9 cellular contexts compared by ENCODE assay signal in genomic region chr12:112018571-112019237, GRCh38. TPM values are rescaled to one million over a fixed set of nuclear protein-coding genes. Genes with fewer than 3 reads are reported as not detected.
DNase-seq lines count a peak whose midpoint lies in the region; ATAC-seq and TF ChIP-seq lines count a peak whose summit lies in the region.
"Had no signal": no experiment of that assay in that cellular context is flagged by ENCODE, and none has a peak within 500 bp of the region (broad histone marks: within the 10 kb centered on the region; RNA-seq: fewer than 3 reads in every experiment).

No MANE protein-coding gene starts in this region.

- peaks cover 38% of the 10 kb centered on the region for H3K4me1 ChIP-seq in CD4-positive, CD25-positive, alpha-beta regulatory T cell (ENCODE audit: control insufficient read depth, insufficient read depth, low read length, poor library complexity, severe bottlenecking)
- H3K4me1 ChIP-seq in ascending aorta: peaks cover 0 to 8% of the 10 kb centered on the region in 2 donors

- no peak for DNase-seq in CD4-positive, CD25-positive, alpha-beta regulatory T cell
- DNase-seq in activated naive CD8-positive, alpha-beta T cell treated with anti-CD3 and anti-CD28 coated beads, Interleukin-2, amount 50 U/mL, for 24 hours: no peak
- DNase-seq in iris pigment epithelial cell (ENCODE audit: low read depth) (peak; percentile 92), NCI-H1105 treated with DMSO at 0.1 percent for 48 hours (lab: John Stamatoyannopoulos, UW) (no peak), ascending aorta (ENCODE audit: low spot score in 2 of 2) (no peak), inferior parietal cortex (ENCODE audit: extremely low spot score) (no peak), ecto neural progenitor cell (ENCODE audit: low spot score) (no peak)
- DNase-seq: posterior cingulate gyrus had no signal

- H3K4me3 Mint-ChIP-seq in CD4-positive, CD25-positive, alpha-beta regulatory T cell: peak overlapping the region in 3 of 4 donors; percentile 50 to 70 (median 54)
- H3K4me3 Mint-ChIP-seq in IgD-negative memory B cell: peak overlapping the region in 1 of 4 donors; percentile 28
- no peak overlapping the region for H3K4me3 Mint-ChIP-seq in activated naive CD8-positive, alpha-beta T cell treated with anti-CD3 and anti-CD28 coated beads, Interleukin-2, amount 50 U/mL, for 24 hours

- peaks cover 0 to 5% (median 4%) of the 10 kb centered on the region in 7 donors for H3K9me3 Mint-ChIP-seq in CD4-positive, CD25-positive, alpha-beta regulatory T cell
- H3K9me3 Mint-ChIP-seq in IgD-negative memory B cell: peaks cover 0 to 5% (median 0%) of the 10 kb centered on the region in 3 donors
- H3K9me3 Mint-ChIP-seq in activated naive CD8-positive, alpha-beta T cell treated with anti-CD3 and anti-CD28 coated beads, Interleukin-2, amount 50 U/mL, for 24 hours: peaks cover 8% of the 10 kb centered on the region

- peaks cover 38% of the 10 kb centered on the region for H3K36me3 Mint-ChIP-seq in CD4-positive, CD25-positive, alpha-beta regulatory T cell
- peaks cover 16% of the 10 kb centered on the region for H3K36me3 Mint-ChIP-seq in IgD-negative memory B cell
- peaks cover 55% of the 10 kb centered on the region for H3K36me3 Mint-ChIP-seq in activated naive CD8-positive, alpha-beta T cell treated with anti-CD3 and anti-CD28 coated beads, Interleukin-2, amount 50 U/mL, for 24 hours (ENCODE audit: low read depth)

- TF ChIP-seq CTCF in ascending aorta (IDR thresholded peaks at IDR 0.05): no peak

- peak overlapping the region; percentile 84 to 87 (median 86) for H3K27ac Mint-ChIP-seq in CD4-positive, CD25-positive, alpha-beta regulatory T cell
- peak overlapping the region; percentile 24 to 84 (median 83) for H3K27ac Mint-ChIP-seq in IgD-negative memory B cell
- peak overlapping the region; percentile 23 for H3K27ac Mint-ChIP-seq in activated naive CD8-positive, alpha-beta T cell treated with anti-CD3 and anti-CD28 coated beads, Interleukin-2, amount 50 U/mL, for 24 hours

- peak overlapping the region; percentile 31 for H3K27ac ChIP-seq in CD4-positive, CD25-positive, alpha-beta regulatory T cell (ENCODE audit: insufficient read depth, low read length, poor library complexity, severe bottlenecking)
- H3K27ac ChIP-seq in ascending aorta: no peak overlapping the region

- H3K9me3 ChIP-seq in CD4-positive, CD25-positive, alpha-beta regulatory T cell (ENCODE audit: control insufficient read depth in 2 of 2, low read length in 2 of 2): no peaks in the 10 kb centered on the region
- no peaks in the 10 kb centered on the region for H3K9me3 ChIP-seq in ascending aorta

- H3K27me3 Mint-ChIP-seq in CD4-positive, CD25-positive, alpha-beta regulatory T cell: no peaks in the 10 kb centered on the region
- no peaks in the 10 kb centered on the region for H3K27me3 Mint-ChIP-seq in IgD-negative memory B cell
- H3K27me3 Mint-ChIP-seq in activated naive CD8-positive, alpha-beta T cell treated with anti-CD3 and anti-CD28 coated beads, Interleukin-2, amount 50 U/mL, for 24 hours: no peaks in the 10 kb centered on the region

- intact Hi-C loops in ascending aorta (cut with DNase I): loop anchor here (10.0 kb wide), 1 partner anchor 366 kb away; the partner anchor contains the start of gene HECTD4

- H3K36me3 ChIP-seq in CD4-positive, CD25-positive, alpha-beta regulatory T cell (ENCODE audit: control insufficient read depth, insufficient read depth, low read length): peaks cover 65% of the 10 kb centered on the region
- peaks cover 20 to 34% of the 10 kb centered on the region in 2 donors for H3K36me3 ChIP-seq in ascending aorta

- no peak overlapping the region for H3K4me3 ChIP-seq in CD4-positive, CD25-positive, alpha-beta regulatory T cell (ENCODE audit: low read depth, low read length)
- no peak overlapping the region for H3K4me3 ChIP-seq in ascending aorta

- no peak for ATAC-seq in CD4-positive, CD25-positive, alpha-beta regulatory T cell (ENCODE audit: low read depth in 2 of 2)
- ATAC-seq in activated naive CD8-positive, alpha-beta T cell treated with anti-CD3 and anti-CD28 coated beads, Interleukin-2, amount 50 U/mL, for 24 hours: no peak

- H3K4me1 Mint-ChIP-seq in CD4-positive, CD25-positive, alpha-beta regulatory T cell: peaks cover 14 to 70% (median 54%) of the 10 kb centered on the region in 4 donors
- H3K4me1 Mint-ChIP-seq in IgD-negative memory B cell: peaks cover 27 to 45% (median 31%) of the 10 kb centered on the region in 3 donors
- peaks cover 57% of the 10 kb centered on the region for H3K4me1 Mint-ChIP-seq in activated naive CD8-positive, alpha-beta T cell treated with anti-CD3 and anti-CD28 coated beads, Interleukin-2, amount 50 U/mL, for 24 hours

- no peaks in the 10 kb centered on the region for H3K27me3 ChIP-seq in CD4-positive, CD25-positive, alpha-beta regulatory T cell (ENCODE audit: control insufficient read depth, insufficient read depth, low read length)
- no peaks in the 10 kb centered on the region for H3K27me3 ChIP-seq in ascending aorta

RNA-seq across cellular contexts. Expression of gene ERP29, which starts 5.5 kb away (rescaled TPM):
- 103 TPM for total RNA-seq in CD4-positive, CD25-positive, alpha-beta regulatory T cell
- polyA plus RNA-seq in CD4-positive, CD25-positive, alpha-beta regulatory T cell: 100 to 1,000 TPM; 188 to 218 (median 207) TPM
- 257 TPM for polyA plus RNA-seq in IgD-negative memory B cell
- total RNA-seq in ascending aorta: 21.6 TPM

RNA-seq across cellular contexts. Expression of gene TMEM116, which starts 5.7 kb away (rescaled TPM):
- 20.2 TPM for total RNA-seq in CD4-positive, CD25-positive, alpha-beta regulatory T cell
- 10 to 100 TPM; 25.2 to 38.4 (median 30.7) TPM for polyA plus RNA-seq in CD4-positive, CD25-positive, alpha-beta regulatory T cell
- 10.1 TPM for polyA plus RNA-seq in IgD-negative memory B cell
- 2.2 TPM for total RNA-seq in ascending aorta

Comparison
In these comparisons a context has a peak if more than half of its experiments do, and no peak if none do; other contexts are left out.
1. H3K27ac Mint-ChIP-seq: peak in every context shown above with its lines; median percentile 86 in CD4-positive, CD25-positive, alpha-beta regulatory T cell; 83 in IgD-negative memory B cell; 23 in activated naive CD8-positive, alpha-beta T cell treated with anti-CD3 and anti-CD28 coated beads, Interleukin-2, amount 50 U/mL, for 24 hours.